Comparison of ENCODE assay signal across 28 cellular contexts in genomic region chr13:110293037-110293436, GRCh38. TPM values are rescaled to one million over a fixed set of nuclear protein-coding genes. Genes with fewer than 3 reads are reported as not detected.
"Had no signal": no experiment of that assay in that cellular context is flagged by ENCODE, and none has a peak within 500 bp of the region (broad histone marks: within the 10 kb centered on the region; RNA-seq: fewer than 3 reads in every experiment).

No MANE protein-coding gene starts in this region.

- H3K27me3 ChIP-seq: breast epithelium, colonic mucosa, right lobe of liver, suprapubic skin, tibial artery, upper lobe of right lung had no signal

- H3K36me3 Mint-ChIP-seq: naive thymus-derived CD4-positive, alpha-beta T cell; stimulated activated effector memory CD8-positive, alpha-beta T cell treated with anti-CD3 and anti-CD28 coated beads, Interleukin-12 subunit alpha, Interleukin-12 subunit beta, amount 100 ng/mL, for 72 hours had no signal

- H3K9me3 Mint-ChIP-seq: activated CD4-positive, alpha-beta T cell treated with anti-CD3 and anti-CD28 coated beads, Interleukin-2, amount 10 ng/mL, durations not matched to agents 7 days and 5 days; activated CD8-positive, alpha-beta T cell treated with anti-CD3 and anti-CD28 coated beads for 36 hours; activated T-cell treated with anti-CD3 and anti-CD28 coated beads, Interleukin-2, amount 50 U/mL, for 4 hours; activated T-helper 17 cell treated with anti-CD3 and anti-CD28 coated beads, Interleukin-2, amount 50 U/mL, for 72 hours; neural crest cell; stimulated activated naive CD8-positive, alpha-beta T cell treated with anti-CD3 and anti-CD28 coated beads, Interleukin-15, amount 100 ng/mL, for 72 hours had no signal

- ATAC-seq: activated CD8-positive, alpha-beta T cell treated with anti-CD3 and anti-CD28 coated beads for 36 hours; activated T-cell treated with anti-CD3 and anti-CD28 coated beads, Interleukin-2, amount 50 U/mL, for 4 hours; activated T-helper 17 cell treated with anti-CD3 and anti-CD28 coated beads, Interleukin-2, amount 50 U/mL, for 72 hours; naive thymus-derived CD4-positive, alpha-beta T cell; stimulated activated effector memory CD8-positive, alpha-beta T cell treated with anti-CD3 and anti-CD28 coated beads, Interleukin-12 subunit alpha, Interleukin-12 subunit beta, amount 100 ng/mL, for 72 hours; stimulated activated naive CD8-positive, alpha-beta T cell treated with anti-CD3 and anti-CD28 coated beads, Interleukin-15, amount 100 ng/mL, for 72 hours; upper lobe of right lung had no signal

- DNase-seq: activated CD4-positive, alpha-beta T cell treated with anti-CD3 and anti-CD28 coated beads, Interleukin-2, amount 10 ng/mL, durations not matched to agents 7 days and 5 days; activated CD4-positive, CD25-positive, alpha-beta regulatory T cell treated with anti-CD3 and anti-CD28 coated beads, Interleukin-2, amount 50 U/mL, for 72 hours; activated CD8-positive, alpha-beta T cell treated with anti-CD3 and anti-CD28 coated beads for 36 hours; activated gamma-delta T cell treated with Interleukin-2 at 50 U/mL for 16 hours; activated naive CD4-positive, alpha-beta T cell treated with anti-CD3 and anti-CD28 coated beads, Interleukin-2, amount 50 U/mL, for 16 hours; activated T-cell treated with anti-CD3 and anti-CD28 coated beads, Interleukin-2, amount 50 U/mL, for 4 hours; amygdala; colonic mucosa; dorsolateral prefrontal cortex; effector memory CD4-positive, alpha-beta T cell; foreskin fibroblast; mammary epithelial cell; naive thymus-derived CD4-positive, alpha-beta T cell; nucleus accumbens; right lobe of liver; small intestine; stimulated activated CD4-positive, alpha-beta T cell treated with anti-CD3 and anti-CD28 coated beads, Interleukin-4, amount 100 ng/mL, for 24 hours; stimulated activated naive CD8-positive, alpha-beta T cell treated with anti-CD3 and anti-CD28 coated beads, Interleukin-15, amount 100 ng/mL, for 72 hours; T-helper 2 cell; upper lobe of right lung had no signal

- H3K4me1 Mint-ChIP-seq: activated CD4-positive, alpha-beta T cell treated with anti-CD3 and anti-CD28 coated beads, Interleukin-2, amount 10 ng/mL, durations not matched to agents 7 days and 5 days; activated T-helper 17 cell treated with anti-CD3 and anti-CD28 coated beads, Interleukin-2, amount 50 U/mL, for 72 hours; stimulated activated effector memory CD8-positive, alpha-beta T cell treated with anti-CD3 and anti-CD28 coated beads, Interleukin-12 subunit alpha, Interleukin-12 subunit beta, amount 100 ng/mL, for 72 hours; stimulated activated naive CD8-positive, alpha-beta T cell treated with anti-CD3 and anti-CD28 coated beads, Interleukin-15, amount 100 ng/mL, for 72 hours had no signal

- H3K4me3 Mint-ChIP-seq: activated CD4-positive, alpha-beta T cell treated with anti-CD3 and anti-CD28 coated beads, Interleukin-2, amount 10 ng/mL, durations not matched to agents 7 days and 5 days; activated CD8-positive, alpha-beta T cell treated with anti-CD3 and anti-CD28 coated beads for 36 hours; activated T-cell treated with anti-CD3 and anti-CD28 coated beads, Interleukin-2, amount 50 U/mL, for 4 hours; activated T-helper 17 cell treated with anti-CD3 and anti-CD28 coated beads, Interleukin-2, amount 50 U/mL, for 72 hours; mesothelial cell of epicardium; naive thymus-derived CD4-positive, alpha-beta T cell; neural crest cell; stimulated activated effector memory CD8-positive, alpha-beta T cell treated with anti-CD3 and anti-CD28 coated beads, Interleukin-12 subunit alpha, Interleukin-12 subunit beta, amount 100 ng/mL, for 72 hours; stimulated activated naive CD8-positive, alpha-beta T cell treated with anti-CD3 and anti-CD28 coated beads, Interleukin-15, amount 100 ng/mL, for 72 hours had no signal

- H3K36me3 ChIP-seq: breast epithelium, colonic mucosa, right lobe of liver, suprapubic skin had no signal

- H3K27ac Mint-ChIP-seq: activated CD4-positive, alpha-beta T cell treated with anti-CD3 and anti-CD28 coated beads, Interleukin-2, amount 10 ng/mL, durations not matched to agents 7 days and 5 days; activated CD8-positive, alpha-beta T cell treated with anti-CD3 and anti-CD28 coated beads for 36 hours; activated T-helper 17 cell treated with anti-CD3 and anti-CD28 coated beads, Interleukin-2, amount 50 U/mL, for 72 hours; mesothelial cell of epicardium; naive thymus-derived CD4-positive, alpha-beta T cell; stimulated activated effector memory CD8-positive, alpha-beta T cell treated with anti-CD3 and anti-CD28 coated beads, Interleukin-12 subunit alpha, Interleukin-12 subunit beta, amount 100 ng/mL, for 72 hours had no signal

- H3K27ac ChIP-seq: breast epithelium, colonic mucosa, dorsolateral prefrontal cortex, parathyroid adenoma, right lobe of liver, suprapubic skin, upper lobe of right lung had no signal

- H3K9ac ChIP-seq: parathyroid adenoma had no signal

- H3K4me3 ChIP-seq: breast epithelium, colonic mucosa, dorsolateral prefrontal cortex, right lobe of liver, suprapubic skin, tibial artery, upper lobe of right lung had no signal

- H3K4me1 ChIP-seq: breast epithelium, colonic mucosa, parathyroid adenoma, right lobe of liver had no signal

- H3K9me3 ChIP-seq: breast epithelium, colonic mucosa, right lobe of liver, suprapubic skin, tibial artery, upper lobe of right lung had no signal

RNA-seq across cellular contexts. Expression of gene COL4A1, which starts 13.9 kb away (rescaled TPM):
- total RNA-seq: activated CD8-positive, alpha-beta T cell treated with anti-CD3 and anti-CD28 coated beads for 36 hours; activated T-helper 17 cell treated with anti-CD3 and anti-CD28 coated beads, Interleukin-2, amount 50 U/mL, for 72 hours had no signal
- polyA plus RNA-seq: naive thymus-derived CD4-positive, alpha-beta T cell had no signal

RNA-seq across cellular contexts. Expression of gene COL4A2, which starts 14.0 kb away (rescaled TPM):
- total RNA-seq: activated CD4-positive, alpha-beta T cell treated with anti-CD3 and anti-CD28 coated beads, Interleukin-2, amount 10 ng/mL, durations not matched to agents 7 days and 5 days; activated CD8-positive, alpha-beta T cell treated with anti-CD3 and anti-CD28 coated beads for 36 hours had no signal
- polyA plus RNA-seq: naive thymus-derived CD4-positive, alpha-beta T cell had no signal
